1 cellular context compared by ENCODE assay signal in genomic region chr3:147184794-147185193, GRCh38.
TF ChIP-seq lines count a peak whose summit lies in the region.

No MANE protein-coding gene starts in this region.

TF ChIP-seq in HepG2, 621 proteins besides CTCF, POLR2A, EP300 and RAD21 (continued from another document and continues in another):
- peak; percentile 99 for TF ChIP-seq PAXIP1 (CRISPR knock-in tag; conservative IDR thresholded peaks at IDR 0.05)
- no peak for TF ChIP-seq ZNF329 (CRISPR knock-in tag; IDR thresholded peaks at IDR 0.05; ENCODE audit: low read depth)
- TF ChIP-seq ZNF781 (CRISPR knock-in tag; IDR thresholded peaks at IDR 0.05; ENCODE audit: borderline replicate concordance, not compliant biosample characterization) = no peak
- TF ChIP-seq LCORL (IDR thresholded peaks at IDR 0.05) = peak; percentile 49; the same call in 1 of the 2 replicates
- TF ChIP-seq LCORL (CRISPR knock-in tag; IDR thresholded peaks at IDR 0.05) = peak; percentile 94
- no peak for TF ChIP-seq ZNF576 (CRISPR knock-in tag; IDR thresholded peaks at IDR 0.05)
- TF ChIP-seq TAF1 (CRISPR knock-in tag; IDR thresholded peaks at IDR 0.05) = no peak
- no peak for TF ChIP-seq FLYWCH1 (CRISPR knock-in tag; IDR thresholded peaks at IDR 0.05)
- TF ChIP-seq CBX1 (IDR thresholded peaks at IDR 0.05; ENCODE audit: low read depth) = no peak
- no peak for TF ChIP-seq ZBTB14 (CRISPR knock-in tag; IDR thresholded peaks at IDR 0.05)
- TF ChIP-seq RAD51 (IDR thresholded peaks at IDR 0.05; ENCODE audit: borderline replicate concordance) = no peak
- TF ChIP-seq ZNF564 (CRISPR knock-in tag; IDR thresholded peaks at IDR 0.05) = no peak
- TF ChIP-seq NONO (IDR thresholded peaks at IDR 0.05) = no peak
- peak; percentile 55; the same call in 1 of the 2 replicates for TF ChIP-seq NONO (CRISPR knock-in tag; conservative IDR thresholded peaks at IDR 0.05)
- TF ChIP-seq SRSF1 (optimal IDR thresholded peaks at IDR 0.05; ENCODE audit: low read depth, low read length) = no peak
- TF ChIP-seq ZNF20 (CRISPR knock-in tag; IDR thresholded peaks at IDR 0.05) = no peak
- peak; percentile 41; the same call in 1 of the 2 replicates for TF ChIP-seq TCF7 (IDR thresholded peaks at IDR 0.05; ENCODE audit: low read depth)
- TF ChIP-seq ZBTB21 (CRISPR knock-in tag; IDR thresholded peaks at IDR 0.05) = no peak
- TF ChIP-seq ETS1 (CRISPR knock-in tag; IDR thresholded peaks at IDR 0.05) = no peak
- TF ChIP-seq ZNF850 (CRISPR knock-in tag; conservative IDR thresholded peaks at IDR 0.05) = no peak
- TF ChIP-seq MYC (CRISPR knock-in tag; IDR thresholded peaks at IDR 0.05; ENCODE audit: borderline replicate concordance) = peak; percentile 33; the same call in 1 of the 2 replicates
- TF ChIP-seq SETDB1 (CRISPR knock-in tag; IDR thresholded peaks at IDR 0.05; ENCODE audit: borderline replicate concordance) = no peak
- peak; percentile 92 for TF ChIP-seq NR2F2 (IDR thresholded peaks at IDR 0.05; ENCODE audit: borderline replicate concordance, low read depth)
- no peak for TF ChIP-seq ZNF773 (CRISPR knock-in tag; IDR thresholded peaks at IDR 0.05; ENCODE audit: borderline replicate concordance)
- TF ChIP-seq NR2F1 (CRISPR knock-in tag; IDR thresholded peaks at IDR 0.05) = peak; percentile 89 to 93
- peak; percentile 94 for TF ChIP-seq ZMYM2 (CRISPR knock-in tag; IDR thresholded peaks at IDR 0.05)
- peak; percentile 94 for TF ChIP-seq FOXA3 (CRISPR knock-in tag; IDR thresholded peaks at IDR 0.05)
- no peak for TF ChIP-seq ZNF354B (CRISPR knock-in tag; IDR thresholded peaks at IDR 0.05)
- TF ChIP-seq ZNF367 (CRISPR knock-in tag; IDR thresholded peaks at IDR 0.05; ENCODE audit: borderline replicate concordance) = no peak
- TF ChIP-seq ZNF614 (CRISPR knock-in tag; IDR thresholded peaks at IDR 0.05; ENCODE audit: borderline replicate concordance) = peak; percentile 83
- TF ChIP-seq ZNF761 (CRISPR knock-in tag; conservative IDR thresholded peaks at IDR 0.05) = 0 out of 2 replicates have a peak, but pooled peaks have one; percentile 53
- no peak for TF ChIP-seq ZNF703 (CRISPR knock-in tag; IDR thresholded peaks at IDR 0.05; ENCODE audit: borderline replicate concordance)
- TF ChIP-seq MIER3 (CRISPR knock-in tag; IDR thresholded peaks at IDR 0.05; ENCODE audit: borderline replicate concordance) = peak; percentile 85; the same call in 1 of the 2 replicates
- TF ChIP-seq PRDM15 (CRISPR knock-in tag; IDR thresholded peaks at IDR 0.05) = no peak
- TF ChIP-seq DBP (CRISPR knock-in tag; IDR thresholded peaks at IDR 0.05; ENCODE audit: not compliant biosample characterization) = no peak
- TF ChIP-seq SUZ12 (IDR thresholded peaks at IDR 0.05; ENCODE audit: low read depth, low read length) = no peak
- no peak for TF ChIP-seq ZNF160 (CRISPR knock-in tag; IDR thresholded peaks at IDR 0.05)
- TF ChIP-seq BCLAF1 (IDR thresholded peaks at IDR 0.05) = no peak
- no peak for TF ChIP-seq NFRKB (IDR thresholded peaks at IDR 0.05)
- no peak for TF ChIP-seq LRRFIP1 (CRISPR knock-in tag; conservative IDR thresholded peaks at IDR 0.05)
- peak; percentile 59; the same call in 1 of the 2 replicates for TF ChIP-seq ZNF710 (CRISPR knock-in tag; IDR thresholded peaks at IDR 0.05; ENCODE audit: borderline replicate concordance)
- TF ChIP-seq HNF4G (IDR thresholded peaks at IDR 0.05; ENCODE audit: borderline replicate concordance, low read depth, low read length) = peak; percentile 96
- TF ChIP-seq HNF4G (CRISPR knock-in tag; IDR thresholded peaks at IDR 0.05; ENCODE audit: borderline replicate concordance, low read depth) = peak; percentile 93
- peak; percentile 38; the same call in 1 of the 2 replicates for TF ChIP-seq ZNF691 (CRISPR knock-in tag; IDR thresholded peaks at IDR 0.05; ENCODE audit: borderline replicate concordance, low read depth)
- TF ChIP-seq ISX (CRISPR knock-in tag; conservative IDR thresholded peaks at IDR 0.05) = no peak
